Comparison of ENCODE assay signal across 17 cellular contexts in genomic region chr7:39682042-39682441, GRCh38.
"Had no signal": no experiment of that assay in that cellular context is flagged by ENCODE, and none has a peak within 500 bp of the region (broad histone marks: within the 10 kb centered on the region; RNA-seq: fewer than 3 reads in every experiment).

No MANE protein-coding gene starts in this region.

- H3K4me2 ChIP-seq: hepatocyte had no signal

- ATAC-seq: left lobe of liver; stimulated activated naive CD8-positive, alpha-beta T cell treated with anti-CD3 and anti-CD28 coated beads, Interleukin-15, Interleukin-2, amounts not matched to agents 100 U/mL and 50 U/mL, for 24 hours had no signal

- H3K9me3 Mint-ChIP-seq: activated naive CD8-positive, alpha-beta T cell treated with anti-CD3 and anti-CD28 coated beads, Interleukin-2, amount 10 ng/mL, durations not matched to agents 7 days and 5 days had no signal

- H3K36me3 ChIP-seq: tibial artery had no signal

- H3K4me3 ChIP-seq: esophagus squamous epithelium, hepatocyte, tibial artery had no signal

- H3K27me3 ChIP-seq: esophagus squamous epithelium, hepatocyte, tibial artery had no signal

- H3K27ac Mint-ChIP-seq: activated naive CD8-positive, alpha-beta T cell treated with anti-CD3 and anti-CD28 coated beads, Interleukin-2, amount 10 ng/mL, durations not matched to agents 7 days and 5 days; progenitor cell of endocrine pancreas had no signal

- H3K4me3 Mint-ChIP-seq: activated naive CD8-positive, alpha-beta T cell treated with anti-CD3 and anti-CD28 coated beads, Interleukin-2, amount 10 ng/mL, durations not matched to agents 7 days and 5 days had no signal

- DNase-seq: activated CD4-positive, alpha-beta T cell treated with anti-CD3 and anti-CD28 coated beads, Interleukin-2, amount 50 U/mL, for 48 hours; activated naive CD4-positive, alpha-beta T cell; activated naive CD8-positive, alpha-beta T cell treated with anti-CD3 and anti-CD28 coated beads, Interleukin-2, amount 10 ng/mL, durations not matched to agents 7 days and 5 days; dermis blood vessel endothelial cell; effector memory CD4-positive, alpha-beta T cell; esophagus squamous epithelium; mammary epithelial cell; occipital lobe; stimulated activated CD4-positive, alpha-beta T cell treated with anti-CD3 and anti-CD28 coated beads, Interleukin-2, amount 100 ng/mL, for 24 hours; stimulated activated naive CD8-positive, alpha-beta T cell treated with anti-CD3 and anti-CD28 coated beads, Interleukin-15, Interleukin-2, amounts not matched to agents 100 U/mL and 50 U/mL, for 24 hours; substantia nigra; T-helper 2 cell; tibial artery had no signal

- H3K27ac ChIP-seq: hepatocyte, tibial artery, VCaP had no signal

- H3K27me3 Mint-ChIP-seq: activated naive CD8-positive, alpha-beta T cell treated with anti-CD3 and anti-CD28 coated beads, Interleukin-2, amount 10 ng/mL, durations not matched to agents 7 days and 5 days; progenitor cell of endocrine pancreas had no signal

- H3K9me3 ChIP-seq: esophagus squamous epithelium, tibial artery had no signal

- H2AFZ ChIP-seq: hepatocyte had no signal
